9 cellular contexts compared by ENCODE assay signal in the genomic region with DNA sequence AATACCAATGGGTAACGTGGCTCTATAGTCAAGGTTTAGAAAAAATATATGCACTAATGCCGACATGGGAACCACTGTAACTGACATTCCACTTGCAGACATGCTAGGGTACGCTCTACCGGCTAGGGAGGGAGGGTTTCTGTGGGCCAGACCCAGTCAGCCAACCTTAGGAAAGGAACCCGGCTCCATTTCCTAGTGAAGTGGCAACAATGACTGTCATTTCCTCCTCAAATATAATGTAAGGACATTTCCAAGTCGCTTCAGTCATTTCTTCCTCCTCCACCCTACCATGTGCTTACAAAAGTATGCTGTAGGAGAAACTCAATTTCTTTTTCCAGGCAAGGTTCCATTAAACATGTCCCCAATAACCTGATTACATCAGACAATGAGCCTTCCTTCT.
A peak's percentile ranks its signal among the peaks of the same experiment; 100 is the strongest.
DNase-seq lines count a peak whose midpoint lies in the region; ATAC-seq and TF ChIP-seq lines count a peak whose summit lies in the region.
"Had no signal": no experiment of that assay in that cellular context is flagged by ENCODE, and none has a peak within 500 bp of the region (broad histone marks: within the 10 kb centered on the region; RNA-seq: fewer than 3 reads in every experiment).

No MANE protein-coding gene starts in this region.

- ATAC-seq in activated CD4-positive, alpha-beta T cell treated with anti-CD3 and anti-CD28 coated beads for 36 hours: peak; percentile 20
- ATAC-seq in foreskin keratinocyte: no peak
- no peak for ATAC-seq in stimulated activated naive CD8-positive, alpha-beta T cell treated with anti-CD3 and anti-CD28 coated beads, Interleukin-15, amount 100 ng/mL, for 72 hours
- no peak for ATAC-seq in HG03196 (IDR thresholded peaks at IDR 0.05; ENCODE audit: unreplicated experiment)
- ATAC-seq: Panc1 had no signal

- DNase-seq in activated CD4-positive, alpha-beta T cell treated with anti-CD3 and anti-CD28 coated beads for 36 hours: peak; percentile 53
- no peak for DNase-seq in activated CD4-positive, alpha-beta T cell treated with anti-CD3 and anti-CD28 coated beads, Interleukin-2, amount 50 U/mL, for 1 hour
- DNase-seq in activated CD4-positive, alpha-beta T cell treated with anti-CD3 and anti-CD28 coated beads, Interleukin-2, amount 10 ng/mL, durations not matched to agents 24 days and 14 days: peak; percentile 70
- no peak for DNase-seq in foreskin keratinocyte
- DNase-seq in stimulated activated naive CD8-positive, alpha-beta T cell treated with anti-CD3 and anti-CD28 coated beads, Interleukin-15, amount 100 ng/mL, for 72 hours: peak in 1 of 2 donors; percentile 27
- no peak for DNase-seq in erythroblast (lab: John Stamatoyannopoulos, UW)
- DNase-seq in medulla oblongata (ENCODE audit: extremely low spot score): no peak

- no peaks in the 10 kb centered on the region for H3K27me3 Mint-ChIP-seq in activated CD4-positive, alpha-beta T cell treated with anti-CD3 and anti-CD28 coated beads for 36 hours
- no peaks in the 10 kb centered on the region for H3K27me3 Mint-ChIP-seq in activated CD4-positive, alpha-beta T cell treated with anti-CD3 and anti-CD28 coated beads, Interleukin-2, amount 10 ng/mL, durations not matched to agents 24 days and 14 days
- peaks cover 52% of the 10 kb centered on the region for H3K27me3 Mint-ChIP-seq in stimulated activated naive CD8-positive, alpha-beta T cell treated with anti-CD3 and anti-CD28 coated beads, Interleukin-15, amount 100 ng/mL, for 72 hours

- CTCF ChIA-PET in activated CD4-positive, alpha-beta T cell treated with anti-CD3 and anti-CD28 coated beads for 36 hours (lab: Charles Lee): interaction anchor here (0.6 to 2.6 kb wide), 7 partner anchors 11 to 75 kb away, joined by 3 to 9 read pairs (median 4); no protein-coding TSS in a partner anchor

- no peaks in the 10 kb centered on the region for H3K27me3 ChIP-seq in foreskin keratinocyte

- TF ChIP-seq CTCF in foreskin keratinocyte (conservative IDR thresholded peaks at IDR 0.05): no peak

- H3K36me3 Mint-ChIP-seq in activated CD4-positive, alpha-beta T cell treated with anti-CD3 and anti-CD28 coated beads for 36 hours (ENCODE audit: low read depth): peaks cover 9% of the 10 kb centered on the region
- peaks cover 17% of the 10 kb centered on the region for H3K36me3 Mint-ChIP-seq in activated CD4-positive, alpha-beta T cell treated with anti-CD3 and anti-CD28 coated beads, Interleukin-2, amount 10 ng/mL, durations not matched to agents 24 days and 14 days (ENCODE audit: low read depth)

- intact Hi-C loops in activated CD4-positive, alpha-beta T cell treated with anti-CD3 and anti-CD28 coated beads for 36 hours (cut with DNase I, micrococcal nuclease): loop anchor here (1.0 to 5.0 kb wide), 8 partner anchors 29 to 1073 kb away; a partner anchor contains a TSS
- intact Hi-C loops in activated CD4-positive, alpha-beta T cell treated with anti-CD3 and anti-CD28 coated beads, Interleukin-2, amount 10 ng/mL, durations not matched to agents 24 days and 14 days (cut with micrococcal nuclease): loop anchor here (1.0 to 10.0 kb wide), 7 partner anchors 64 to 1339 kb away; a partner anchor contains a TSS

- no peaks in the 10 kb centered on the region for H3K9me3 Mint-ChIP-seq in activated CD4-positive, alpha-beta T cell treated with anti-CD3 and anti-CD28 coated beads for 36 hours (ENCODE audit: low read depth)
- H3K9me3 Mint-ChIP-seq in activated CD4-positive, alpha-beta T cell treated with anti-CD3 and anti-CD28 coated beads, Interleukin-2, amount 10 ng/mL, durations not matched to agents 24 days and 14 days: no peaks in the 10 kb centered on the region
- H3K9me3 Mint-ChIP-seq in stimulated activated naive CD8-positive, alpha-beta T cell treated with anti-CD3 and anti-CD28 coated beads, Interleukin-15, amount 100 ng/mL, for 72 hours: no peaks in the 10 kb centered on the region

- H3K27ac Mint-ChIP-seq in activated CD4-positive, alpha-beta T cell treated with anti-CD3 and anti-CD28 coated beads for 36 hours: peak overlapping the region; percentile 98
- H3K27ac Mint-ChIP-seq in activated CD4-positive, alpha-beta T cell treated with anti-CD3 and anti-CD28 coated beads, Interleukin-2, amount 10 ng/mL, durations not matched to agents 24 days and 14 days: peak overlapping the region; percentile 97
- H3K27ac Mint-ChIP-seq in stimulated activated naive CD8-positive, alpha-beta T cell treated with anti-CD3 and anti-CD28 coated beads, Interleukin-15, amount 100 ng/mL, for 72 hours: peak overlapping the region; percentile 96 to 99

- H3K4me3 Mint-ChIP-seq in activated CD4-positive, alpha-beta T cell treated with anti-CD3 and anti-CD28 coated beads for 36 hours: peak overlapping the region; percentile 91
- peak overlapping the region; percentile 94 for H3K4me3 Mint-ChIP-seq in activated CD4-positive, alpha-beta T cell treated with anti-CD3 and anti-CD28 coated beads, Interleukin-2, amount 10 ng/mL, durations not matched to agents 24 days and 14 days
- H3K4me3 Mint-ChIP-seq in stimulated activated naive CD8-positive, alpha-beta T cell treated with anti-CD3 and anti-CD28 coated beads, Interleukin-15, amount 100 ng/mL, for 72 hours: peak overlapping the region; percentile 83 to 98

- peak overlapping the region; percentile 91 for H3K27ac ChIP-seq in foreskin keratinocyte

- TF ChIP-seq POLR2A in erythroblast (IDR thresholded peaks at IDR 0.05; ENCODE audit: low read length): no peak

- POLR2A ChIA-PET in activated CD4-positive, alpha-beta T cell treated with anti-CD3 and anti-CD28 coated beads for 36 hours (lab: Charles Lee): no interaction called here

- H3K4me1 ChIP-seq in foreskin keratinocyte: peaks cover 5% of the 10 kb centered on the region

- peaks cover 56% of the 10 kb centered on the region for H3K4me1 Mint-ChIP-seq in activated CD4-positive, alpha-beta T cell treated with anti-CD3 and anti-CD28 coated beads for 36 hours
- peaks cover 43% of the 10 kb centered on the region for H3K4me1 Mint-ChIP-seq in activated CD4-positive, alpha-beta T cell treated with anti-CD3 and anti-CD28 coated beads, Interleukin-2, amount 10 ng/mL, durations not matched to agents 24 days and 14 days
- H3K4me1 Mint-ChIP-seq in stimulated activated naive CD8-positive, alpha-beta T cell treated with anti-CD3 and anti-CD28 coated beads, Interleukin-15, amount 100 ng/mL, for 72 hours: peaks cover 37% of the 10 kb centered on the region

Comparison
In these comparisons a context has a peak if more than half of its experiments do, and no peak if none do; other contexts are left out.
1. DNase-seq: peak in activated CD4-positive, alpha-beta T cell treated with anti-CD3 and anti-CD28 coated beads for 36 hours (single experiment) and activated CD4-positive, alpha-beta T cell treated with anti-CD3 and anti-CD28 coated beads, Interleukin-2, amount 10 ng/mL, durations not matched to agents 24 days and 14 days (single experiment); none in activated CD4-positive, alpha-beta T cell treated with anti-CD3 and anti-CD28 coated beads, Interleukin-2, amount 50 U/mL, for 1 hour (single experiment), foreskin keratinocyte (0 of 2), erythroblast (0 of 2) and medulla oblongata (single experiment).
2. Peak in every context shown above with its lines, with median percentiles within 50 percentile points of each other: H3K27ac Mint-ChIP-seq and H3K4me3 Mint-ChIP-seq.